In genomic region chr14:71148627-71149026, GRCh38 we compare ENCODE assay signal across 29 cellular contexts.
"Had no signal": no experiment of that assay in that cellular context is flagged by ENCODE, and none has a peak within 500 bp of the region (broad histone marks: within the 10 kb centered on the region; RNA-seq: fewer than 3 reads in every experiment).

No MANE protein-coding gene starts in this region.

- H3K27me3 Mint-ChIP-seq: activated CD4-positive, alpha-beta memory T cell treated with anti-CD3 and anti-CD28 coated beads, Interleukin-2, amount 10 ng/mL, durations not matched to agents 7 days and 5 days; activated CD8-positive, alpha-beta memory T cell treated with anti-CD3 and anti-CD28 coated beads, Interleukin-2, amount 10 ng/mL, durations not matched to agents 7 days and 5 days; stimulated activated memory B cell treated with anti-CD40 and anti-IgM and Interleukin-4, amounts not matched to agents 10 μg/mL and 1 μg/mL and 100 μg/mL, for 72 hours had no signal

- H3K27ac Mint-ChIP-seq: natural killer cell; neural progenitor cell; stimulated activated memory B cell treated with anti-CD40 and anti-IgM and Interleukin-4, amounts not matched to agents 10 μg/mL and 1 μg/mL and 100 μg/mL, for 72 hours had no signal

- H3K4me3 Mint-ChIP-seq: activated CD4-positive, alpha-beta memory T cell treated with anti-CD3 and anti-CD28 coated beads, Interleukin-2, amount 10 ng/mL, durations not matched to agents 7 days and 5 days; activated CD8-positive, alpha-beta memory T cell treated with anti-CD3 and anti-CD28 coated beads, Interleukin-2, amount 10 ng/mL, durations not matched to agents 7 days and 5 days; natural killer cell; neural progenitor cell; stimulated activated memory B cell treated with anti-CD40 and anti-IgM and Interleukin-4, amounts not matched to agents 10 μg/mL and 1 μg/mL and 100 μg/mL, for 72 hours had no signal

- H3K4me1 Mint-ChIP-seq: stimulated activated memory B cell treated with anti-CD40 and anti-IgM and Interleukin-4, amounts not matched to agents 10 μg/mL and 1 μg/mL and 100 μg/mL, for 72 hours had no signal

- DNase-seq: activated CD4-positive, alpha-beta memory T cell treated with anti-CD3 and anti-CD28 coated beads, Interleukin-2, amount 10 ng/mL, durations not matched to agents 7 days and 5 days; activated CD4-positive, alpha-beta T cell treated with anti-CD3 and anti-CD28 coated beads for 48 hours; activated CD8-positive, alpha-beta memory T cell treated with anti-CD3 and anti-CD28 coated beads, Interleukin-2, amount 10 ng/mL, durations not matched to agents 7 days and 5 days; activated gamma-delta T cell treated with Interleukin-2 at 50 U/mL for 16 hours; activated naive CD4-positive, alpha-beta T cell treated with anti-CD3 and anti-CD28 coated beads, Interleukin-2, amount 50 U/mL, for 16 hours; anterior cingulate cortex; body of pancreas; dorsolateral prefrontal cortex; effector memory CD4-positive, alpha-beta T cell; left lung; lower lobe of right lung; mesenchymal stem cell; natural killer cell; occipital lobe; psoas muscle; sigmoid colon; small intestine; stimulated activated CD4-positive, alpha-beta T cell treated with anti-CD3 and anti-CD28 coated beads, Interleukin-4, amount 100 ng/mL, for 24 hours; T-helper 9 cell; tibial artery; upper lobe of right lung; WERI-Rb-1 had no signal

- H3K4me3 ChIP-seq: body of pancreas, dorsolateral prefrontal cortex, left lung, lower lobe of right lung, neural progenitor cell, psoas muscle, sigmoid colon, suprapubic skin, tibial artery, upper lobe of right lung had no signal

- FAIRE-seq: colon, frontal cortex, islet of Langerhans, small intestine, TTC549 had no signal
